13 cellular contexts compared by ENCODE assay signal in genomic region chr22:47202819-47203553, GRCh38.
"Had no signal": no experiment of that assay in that cellular context is flagged by ENCODE, and none has a peak within 500 bp of the region (broad histone marks: within the 10 kb centered on the region; RNA-seq: fewer than 3 reads in every experiment).

No MANE protein-coding gene starts in this region.

- H3K27me3 ChIP-seq: neutrophil, upper lobe of left lung had no signal

- DNase-seq: activated CD4-positive, alpha-beta T cell treated with anti-CD3 and anti-CD28 coated beads, Interleukin-2, amount 50 U/mL, for 48 hours; activated CD4-positive, CD25-positive, alpha-beta regulatory T cell treated with anti-CD3 and anti-CD28 coated beads, Interleukin-2, amount 50 U/mL, for 72 hours; activated naive CD4-positive, alpha-beta T cell treated with anti-CD3 and anti-CD28 coated beads, Interleukin-2, amount 50 U/mL, for 16 hours; erythroblast; mammary epithelial cell; naive B cell; small intestine; T1000 had no signal

- H3K4me3 ChIP-seq: gastroesophageal sphincter, SK-N-MC, upper lobe of left lung had no signal

- H3K9me3 ChIP-seq: gastroesophageal sphincter, neutrophil, upper lobe of left lung had no signal

- H3K36me3 ChIP-seq: gastroesophageal sphincter, neutrophil, upper lobe of left lung had no signal

- H3K27ac ChIP-seq: gastroesophageal sphincter, neutrophil, SK-N-MC, upper lobe of left lung had no signal

- ATAC-seq: gastroesophageal sphincter; stimulated activated naive CD8-positive, alpha-beta T cell treated with anti-CD3 and anti-CD28 coated beads, Interleukin-15, amount 100 ng/mL, for 72 hours had no signal

- H3K4me1 ChIP-seq: gastroesophageal sphincter, upper lobe of left lung had no signal
